In genomic region chr12:122946690-122947271, GRCh38 we compare ENCODE assay signal across 8 cellular contexts. TPM values are rescaled to one million over a fixed set of nuclear protein-coding genes. Genes with fewer than 3 reads are reported as not detected.
DNase-seq lines count a peak whose midpoint lies in the region; ATAC-seq and TF ChIP-seq lines count a peak whose summit lies in the region.

No MANE protein-coding gene starts in this region.

- H3K4me3 ChIP-seq in neutrophil (ENCODE audit: low read depth in 1 of 2, low read length in 1 of 2), result no peak overlapping the region

- H3K36me3 Mint-ChIP-seq in activated CD8-positive, alpha-beta memory T cell treated with anti-CD3 and anti-CD28 coated beads, Interleukin-2, amount 10 ng/mL, durations not matched to agents 7 days and 5 days, result no peaks in the 10 kb centered on the region

- H3K36me3 ChIP-seq in neutrophil, result no peaks in the 10 kb centered on the region

- no peaks in the 10 kb centered on the region for H3K9me3 ChIP-seq in neutrophil

- peak overlapping the region; percentile 74 for H3K27ac Mint-ChIP-seq in activated CD8-positive, alpha-beta memory T cell treated with anti-CD3 and anti-CD28 coated beads, Interleukin-2, amount 10 ng/mL, durations not matched to agents 7 days and 5 days

- H3K27me3 ChIP-seq in neutrophil, result no peaks in the 10 kb centered on the region

- H3K27ac ChIP-seq in neutrophil (peak overlapping the region; percentile 55), substantia nigra (ENCODE audit: low read depth, low read length, poor library complexity, severe bottlenecking) (peak overlapping the region; percentile 42)

- CTCF ChIA-PET in activated CD8-positive, alpha-beta memory T cell treated with anti-CD3 and anti-CD28 coated beads, Interleukin-2, amount 10 ng/mL, durations not matched to agents 7 days and 5 days (lab: Charles Lee), result interaction anchor here (0.9 to 6.3 kb wide), 15 partner anchors 9 to 153 kb away, joined by 3 to 58 read pairs (median 5); partner anchors contain the start of gene VPS37B

- no peaks in the 10 kb centered on the region for H3K27me3 Mint-ChIP-seq in activated CD8-positive, alpha-beta memory T cell treated with anti-CD3 and anti-CD28 coated beads, Interleukin-2, amount 10 ng/mL, durations not matched to agents 7 days and 5 days

- DNase-seq in Caki2 (ENCODE audit: low read depth) (peak; percentile 96), H4 (ENCODE audit: low spot score) (peak; percentile 100), NCI-H446 treated with DMSO at 0.1 percent for 48 hours (lab: John Stamatoyannopoulos, UW) (peak; percentile 50), epidermal melanocyte (ENCODE audit: insufficient read length, low spot score) (peak; percentile 96), substantia nigra (lab: John Stamatoyannopoulos, UW) (peak in 20 of 49 donors; percentile 8 to 49 (median 24)), cerebellar nuclear complex (lab: John Stamatoyannopoulos, UW) (no peak)
- DNase-seq in activated CD8-positive, alpha-beta memory T cell treated with anti-CD3 and anti-CD28 coated beads, Interleukin-2, amount 10 ng/mL, durations not matched to agents 7 days and 5 days, result peak; percentile 94

- in situ Hi-C loops in Caki2 (cut with HindIII; ENCODE audit: low pct_unique_long_range_greater_than_20kb, low sequenced_read_pairs), result no loop called here

- H3K4me3 Mint-ChIP-seq in activated CD8-positive, alpha-beta memory T cell treated with anti-CD3 and anti-CD28 coated beads, Interleukin-2, amount 10 ng/mL, durations not matched to agents 7 days and 5 days, result no peak overlapping the region

- no peak for TF ChIP-seq CTCF in neutrophil (IDR thresholded peaks at IDR 0.05)

- peak; percentile 90 for ATAC-seq in activated CD8-positive, alpha-beta memory T cell treated with anti-CD3 and anti-CD28 coated beads, Interleukin-2, amount 10 ng/mL, durations not matched to agents 7 days and 5 days

- peaks cover 41% of the 10 kb centered on the region for H3K4me1 Mint-ChIP-seq in activated CD8-positive, alpha-beta memory T cell treated with anti-CD3 and anti-CD28 coated beads, Interleukin-2, amount 10 ng/mL, durations not matched to agents 7 days and 5 days

- no peaks in the 10 kb centered on the region for H3K9me3 Mint-ChIP-seq in activated CD8-positive, alpha-beta memory T cell treated with anti-CD3 and anti-CD28 coated beads, Interleukin-2, amount 10 ng/mL, durations not matched to agents 7 days and 5 days (ENCODE audit: low read depth)

- H3K4me1 ChIP-seq in neutrophil (ENCODE audit: control insufficient read depth in 1 of 2, insufficient read depth in 1 of 2, low read depth in 1 of 2, low read length in 1 of 2), result peaks cover 4 to 13% of the 10 kb centered on the region in 2 experiments

RNA-seq across cellular contexts. Expression of gene ABCB9, which starts 19.5 kb away (rescaled TPM):
- total RNA-seq in Caki2 (2014; rRNA removed; shearing (Covaris generic); ENCODE audit: low replicate concordance), result 1.4 and 4.8 TPM in 2 replicates
- total RNA-seq in H4 (2014; rRNA removed; shearing (Covaris generic)), result 6.5 and 19.3 TPM in 2 replicates
- total RNA-seq in activated CD8-positive, alpha-beta memory T cell treated with anti-CD3 and anti-CD28 coated beads, Interleukin-2, amount 10 ng/mL, durations not matched to agents 7 days and 5 days, result 1 to 10 TPM; 3.6 to 4.4 TPM

RNA-seq across cellular contexts. Expression of gene OGFOD2, which starts 28.3 kb away (rescaled TPM):
- total RNA-seq in Caki2 (2014; rRNA removed; shearing (Covaris generic); ENCODE audit: low replicate concordance), result 79.9 and 88.8 TPM in 2 replicates
- 17.5 and 18.1 TPM in 2 replicates for total RNA-seq in H4 (2014; rRNA removed; shearing (Covaris generic))
- 10 to 100 TPM; 23.8 to 29.8 TPM for total RNA-seq in activated CD8-positive, alpha-beta memory T cell treated with anti-CD3 and anti-CD28 coated beads, Interleukin-2, amount 10 ng/mL, durations not matched to agents 7 days and 5 days

RNA-seq across cellular contexts. Expression of gene ARL6IP4, which starts 33.7 kb away (rescaled TPM):
- 443 and 486 TPM in 2 replicates for total RNA-seq in Caki2 (2014; rRNA removed; shearing (Covaris generic); ENCODE audit: low replicate concordance)
- total RNA-seq in H4 (2014; rRNA removed; shearing (Covaris generic)), result 111 and 179 TPM in 2 replicates
- total RNA-seq in activated CD8-positive, alpha-beta memory T cell treated with anti-CD3 and anti-CD28 coated beads, Interleukin-2, amount 10 ng/mL, durations not matched to agents 7 days and 5 days, result 100 to 1,000 TPM; 169 to 216 TPM

RNA-seq across cellular contexts. Expression of gene VPS37B, which starts 50.9 kb away (rescaled TPM):
- 37.8 and 42.2 TPM in 2 replicates for total RNA-seq in Caki2 (2014; rRNA removed; shearing (Covaris generic); ENCODE audit: low replicate concordance)
- total RNA-seq in H4 (2014; rRNA removed; shearing (Covaris generic)), result 29.2 and 44.0 TPM in 2 replicates
- total RNA-seq in activated CD8-positive, alpha-beta memory T cell treated with anti-CD3 and anti-CD28 coated beads, Interleukin-2, amount 10 ng/mL, durations not matched to agents 7 days and 5 days, result 10 to 100 TPM; 25.7 to 29.7 TPM

Comparison
In these comparisons a context has a peak if more than half of its experiments do, and no peak if none do; other contexts are left out.
1. DNase-seq: peak in Caki2 (single experiment), H4 (single experiment), NCI-H446 treated with DMSO at 0.1 percent for 48 hours (single experiment), activated CD8-positive, alpha-beta memory T cell treated with anti-CD3 and anti-CD28 coated beads, Interleukin-2, amount 10 ng/mL, durations not matched to agents 7 days and 5 days (single experiment) and epidermal melanocyte (single experiment); none in cerebellar nuclear complex (0 of 2).